In the genomic region with DNA sequence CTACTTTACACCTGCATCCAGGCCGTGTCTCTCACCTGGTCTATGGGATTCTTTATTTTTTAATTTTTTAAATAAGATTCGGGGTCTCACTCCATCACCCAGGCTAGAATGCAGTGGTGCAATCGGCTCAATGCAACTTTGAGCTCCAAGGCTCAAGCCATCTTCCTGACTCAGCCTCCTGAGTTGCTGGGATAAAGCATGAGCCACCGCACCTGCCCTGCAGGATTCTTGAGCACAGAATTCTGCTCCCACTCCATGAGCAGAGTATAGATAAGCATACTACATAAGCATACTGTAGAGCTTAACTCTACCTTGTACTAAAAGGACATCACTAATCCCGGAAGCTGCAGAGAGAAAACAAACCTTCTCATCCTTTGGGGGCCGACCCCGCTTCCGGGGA, we compare ENCODE assay signal across 21 cellular contexts. TPM values are rescaled to one million over a fixed set of nuclear protein-coding genes. Genes with fewer than 3 reads are reported as not detected.
DNase-seq lines count a peak whose midpoint lies in the region; ATAC-seq and TF ChIP-seq lines count a peak whose summit lies in the region.
"Had no signal": no experiment of that assay in that cellular context is flagged by ENCODE, and none has a peak within 500 bp of the region (broad histone marks: within the 10 kb centered on the region; RNA-seq: fewer than 3 reads in every experiment).

No MANE protein-coding gene starts in this region.

- TF ChIP-seq CTCF in heart right ventricle (IDR thresholded peaks at IDR 0.05): no peak
- no peak for TF ChIP-seq CTCF in psoas muscle (IDR thresholded peaks at IDR 0.05)

- DNase-seq in heart right ventricle (no peak), Right ventricle myocardium superior (no peak), psoas muscle (no peak), MG63 (no peak)
- no peak for DNase-seq in central memory CD8-positive, alpha-beta T cell (ENCODE audit: low spot score in 2 of 2)
- DNase-seq: C1 segment of cervical spinal cord; Calu3; CD4-positive, alpha-beta memory T cell; COR-L47; DMS53; DMS79 treated with DMSO at 0.1 percent for 48 hours; GF-D8; GOT3; HFFc6 had no signal

- H3K27ac ChIP-seq in heart right ventricle (peak overlapping the region in 8 of 10 donors; percentile 81 to 91 (median 84)), psoas muscle (peak overlapping the region; percentile 83)

- no peak for ATAC-seq in heart right ventricle
- ATAC-seq in Right ventricle myocardium superior (ENCODE audit: poor library complexity): no peak
- no peak for ATAC-seq in central memory CD8-positive, alpha-beta T cell (replicated peaks; ENCODE audit: extremely low read depth, poor library complexity, severe bottlenecking)
- no peak for ATAC-seq in psoas muscle
- no peak for ATAC-seq in HG02642 (IDR thresholded peaks at IDR 0.05; ENCODE audit: poor library complexity, unreplicated experiment)

- no peak overlapping the region for H3K4me3 Mint-ChIP-seq in central memory CD8-positive, alpha-beta T cell
- H3K4me3 Mint-ChIP-seq: CD4-positive, alpha-beta memory T cell; HFFc6 had no signal

- H3K9me3 ChIP-seq in heart right ventricle: no peaks in the 10 kb centered on the region
- H3K9me3 ChIP-seq in psoas muscle: no peaks in the 10 kb centered on the region
- no peaks in the 10 kb centered on the region for H3K9me3 ChIP-seq in MG63
- H3K9me3 ChIP-seq: HAP-1 had no signal

- H3K36me3 ChIP-seq in heart right ventricle (peaks cover 0 to 100% (median 51%) of the 10 kb centered on the region in 9 donors), psoas muscle (ENCODE audit: insufficient read depth in 1 of 2, low read depth in 1 of 2) (peaks cover 7 to 94% of the 10 kb centered on the region in 2 donors), MG63 (peaks cover 88% of the 10 kb centered on the region)

- H3K27me3 ChIP-seq in heart right ventricle (no peaks in the 10 kb centered on the region), psoas muscle (ENCODE audit: insufficient read depth in 3 of 3, low read length in 2 of 3) (no peaks in the 10 kb centered on the region), MG63 (no peaks in the 10 kb centered on the region)

- no peaks in the 10 kb centered on the region for H3K9me3 Mint-ChIP-seq in central memory CD8-positive, alpha-beta T cell
- H3K9me3 Mint-ChIP-seq: CD4-positive, alpha-beta memory T cell; HFFc6 had no signal

- H3K27ac Mint-ChIP-seq in central memory CD8-positive, alpha-beta T cell (ENCODE audit: low read depth): peak overlapping the region; percentile 27
- H3K27ac Mint-ChIP-seq: HFFc6 had no signal

- H3K4me1 ChIP-seq in heart right ventricle: peaks cover 5 to 72% (median 35%) of the 10 kb centered on the region in 9 donors
- H3K4me1 ChIP-seq in psoas muscle: peaks cover 60% of the 10 kb centered on the region
- H3K4me1 ChIP-seq: HAP-1 had no signal

- H3K4me1 Mint-ChIP-seq in central memory CD8-positive, alpha-beta T cell: peaks cover 11% of the 10 kb centered on the region

- 95 to 96% methylated on average over 8 of the region's 8 CpGs for WGBS in heart right ventricle, 2 donors
- WGBS in psoas muscle, 3 donors: 96 to 100% (median 97%) methylated on average over 8 of the region's 8 CpGs

- H3K4me3 ChIP-seq in heart right ventricle (no peak overlapping the region), psoas muscle (no peak overlapping the region), MG63 (no peak overlapping the region)
- H3K4me3 ChIP-seq: HAP-1 had no signal

- H3K27me3 Mint-ChIP-seq in central memory CD8-positive, alpha-beta T cell: no peaks in the 10 kb centered on the region
- H3K27me3 Mint-ChIP-seq: CD4-positive, alpha-beta memory T cell had no signal

- H3K36me3 Mint-ChIP-seq in central memory CD8-positive, alpha-beta T cell (ENCODE audit: insufficient read depth): peaks cover 60% of the 10 kb centered on the region

- intact Hi-C loops in heart right ventricle (cut with DNase I): no loop called here
- intact Hi-C loops in Right ventricle myocardium superior (cut with DNase I): no loop called here
- intact Hi-C loops in psoas muscle (cut with DNase I): no loop called here

RNA-seq across cellular contexts. Expression of gene GLYR1, which starts 15.5 kb away (rescaled TPM):
- total RNA-seq in heart right ventricle (100 to 1,000 TPM in 1 of 10 donors, 10 to 100 TPM in 9; 70.9 to 105 (median 75.1) TPM), Right ventricle myocardium superior (93.3 TPM), psoas muscle (10 to 100 TPM; 53.3 to 74.1 (median 66.8) TPM)
- polyA plus RNA-seq in heart right ventricle (10 to 100 TPM; 36.5 to 56.3 TPM), psoas muscle (10 to 100 TPM; 28.6 to 64.5 (median 32.3) TPM)
- 44.6 and 45.2 TPM in 2 replicates for total RNA-seq in MG63 (2014; rRNA removed; shearing (Covaris generic); ENCODE audit: low replicate concordance)

RNA-seq across cellular contexts. Expression of gene UBN1, which starts 15.7 kb away (rescaled TPM):
- 10 to 100 TPM; 28.1 to 56.9 (median 31.1) TPM for total RNA-seq in heart right ventricle
- polyA plus RNA-seq in heart right ventricle: 10 to 100 TPM; 11.3 to 16.5 TPM
- 42.1 TPM for total RNA-seq in Right ventricle myocardium superior
- total RNA-seq in psoas muscle: 10 to 100 TPM; 25.5 to 33.3 (median 28.0) TPM
- 10 to 100 TPM in 2 of 3 donors, 1 to 10 TPM in 1; 9.1 to 27.8 (median 11.7) TPM for polyA plus RNA-seq in psoas muscle
- 27.3 and 27.7 TPM in 2 replicates for total RNA-seq in MG63 (2014; rRNA removed; shearing (Covaris generic); ENCODE audit: low replicate concordance)

RNA-seq across cellular contexts. Expression of gene ROGDI, which starts 29.2 kb away (rescaled TPM):
- total RNA-seq in heart right ventricle (100 to 1,000 TPM in 4 of 10 donors, 10 to 100 TPM in 6; 77.6 to 123 (median 96.9) TPM), Right ventricle myocardium superior (110 TPM), psoas muscle (10 to 100 TPM; 14.2 to 44.0 (median 21.9) TPM)
- polyA plus RNA-seq in heart right ventricle (100 to 1,000 TPM in 1 of 2 donors, 10 to 100 TPM in 1; 44.1 to 148 TPM), psoas muscle (10 to 100 TPM; 13.2 to 33.7 (median 17.3) TPM)
- total RNA-seq in MG63 (2014; rRNA removed; shearing (Covaris generic); ENCODE audit: low replicate concordance): 7.7 and 29.1 TPM in 2 replicates

RNA-seq across cellular contexts. Expression of gene SMIM22, which starts 36.4 kb away (rescaled TPM):
- not detected for total RNA-seq in heart right ventricle
- polyA plus RNA-seq in heart right ventricle: under 1 TPM in 1 of 2 donors, not detected in 1; 0.73 TPM
- not detected for total RNA-seq in Right ventricle myocardium superior
- not detected for total RNA-seq in psoas muscle
- under 1 TPM in 1 of 3 donors, not detected in 2; 0.32 TPM for polyA plus RNA-seq in psoas muscle
- total RNA-seq in MG63 (2014; rRNA removed; shearing (Covaris generic); ENCODE audit: low replicate concordance): not detected in 2 replicates
- total RNA-seq: A172; A673; CD4-positive, alpha-beta memory T cell; Daoy; G401; HFFc6 had no signal
- polyA plus RNA-seq: BJ; CD4-positive, alpha-beta memory T cell had no signal

RNA-seq across cellular contexts. Expression of gene SEPTIN12, which starts 43.5 kb away (rescaled TPM):
- 1 to 10 TPM in 1 of 10 donors, not detected in 9; 1.3 TPM for total RNA-seq in heart right ventricle
- polyA plus RNA-seq in heart right ventricle: not detected
- not detected for total RNA-seq in Right ventricle myocardium superior
- not detected for total RNA-seq in psoas muscle
- under 1 TPM in 1 of 3 donors, not detected in 2; 0.41 TPM for polyA plus RNA-seq in psoas muscle
- not detected in 2 replicates for total RNA-seq in MG63 (2014; rRNA removed; shearing (Covaris generic); ENCODE audit: low replicate concordance)
- total RNA-seq: A172; A673; Calu3; CD4-positive, alpha-beta memory T cell; Daoy; G401; HFFc6 had no signal
- polyA plus RNA-seq: BJ; CD4-positive, alpha-beta memory T cell had no signal
